ENCODE assay signal across 2 cellular contexts in the genomic region with DNA sequence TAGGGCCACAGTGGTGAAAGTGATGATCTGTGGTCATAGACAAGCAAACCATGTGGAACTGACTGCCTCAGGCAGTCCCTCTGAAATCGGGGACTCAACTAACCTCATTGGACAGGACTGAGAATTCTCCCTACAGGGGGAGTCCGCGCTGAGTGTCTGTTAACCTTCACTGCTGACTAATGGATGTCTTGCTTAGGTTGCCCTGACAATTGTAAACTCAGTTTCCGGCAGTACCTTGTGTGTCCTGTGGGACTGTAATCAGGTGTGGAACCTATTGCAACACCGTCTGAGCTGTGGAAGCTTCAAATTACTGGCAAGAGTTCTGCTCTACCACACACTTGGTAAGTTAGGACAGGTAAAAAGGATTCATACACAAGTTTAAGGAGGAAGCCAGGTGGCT.
TF ChIP-seq lines count a peak whose summit lies in the region.

No MANE protein-coding gene starts in this region.

TF ChIP-seq in IMR-90, 13 proteins besides CTCF, POLR2A, EP300 and RAD21:
- TF ChIP-seq BHLHE40 (IDR thresholded peaks at IDR 0.05; ENCODE audit: low read depth, low read length) = no peak
- peak; percentile 25; the same call in 1 of the 2 replicates for TF ChIP-seq CEBPB (IDR thresholded peaks at IDR 0.05; ENCODE audit: low read depth, low read length)

TF ChIP-seq in liver, 16 proteins besides CTCF, POLR2A, EP300 and RAD21:
- no peak for TF ChIP-seq HNF4A (conservative IDR thresholded peaks at IDR 0.05)
- no peak for TF ChIP-seq FOXA1 (IDR thresholded peaks at IDR 0.05)
- no peak for TF ChIP-seq NR2F2 (IDR thresholded peaks at IDR 0.05)
- no peak for TF ChIP-seq GABPA (IDR thresholded peaks at IDR 0.05 in 1 of 2, conservative IDR thresholded peaks at IDR 0.05 in 1 of 2)
- no peak for TF ChIP-seq ATF3 (IDR thresholded peaks at IDR 0.05)
- no peak for TF ChIP-seq TAF1 (conservative IDR thresholded peaks at IDR 0.05)
